In the genomic region with DNA sequence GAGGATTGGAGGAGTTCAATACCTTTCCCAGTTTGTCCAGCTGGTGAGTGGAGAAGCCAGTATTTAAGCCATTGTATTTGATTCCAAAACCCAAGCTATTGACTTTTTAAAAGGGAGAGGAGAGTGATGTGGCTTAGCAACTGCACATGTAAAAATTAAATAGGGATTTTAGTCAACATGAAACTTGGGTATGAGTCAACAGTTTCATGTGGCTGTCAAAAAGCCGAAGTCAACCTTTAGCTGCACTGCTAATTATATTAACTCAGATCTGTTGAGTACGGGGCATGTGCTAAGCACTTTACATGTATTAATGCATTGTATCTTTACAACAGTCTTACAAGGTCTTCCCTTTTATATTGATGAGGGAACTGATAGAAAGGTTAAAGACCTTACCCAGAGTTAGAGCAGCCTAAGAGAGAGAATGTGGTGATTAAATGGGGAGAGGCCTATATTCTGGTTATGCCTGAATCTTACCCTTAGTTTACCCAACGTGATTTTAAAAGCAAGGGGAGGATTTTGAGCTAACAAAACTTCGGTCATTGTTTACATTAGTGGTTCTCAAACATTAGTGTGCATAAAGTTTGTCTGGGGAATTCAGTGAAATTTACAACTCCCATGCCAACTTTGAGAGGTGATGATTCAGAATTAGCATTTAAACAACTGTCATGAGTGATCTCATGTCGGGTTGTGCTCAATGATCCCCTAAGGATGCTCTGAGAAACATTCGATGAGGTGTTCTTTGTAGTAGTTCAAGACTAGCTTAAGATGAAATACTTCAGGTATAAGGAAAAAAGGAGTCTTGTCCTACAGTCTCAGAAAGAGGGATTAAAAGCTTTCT, we compare ENCODE assay signal across 12 cellular contexts. TPM values are rescaled to one million over a fixed set of nuclear protein-coding genes. Genes with fewer than 3 reads are reported as not detected.
DNase-seq lines count a peak whose midpoint lies in the region; ATAC-seq and TF ChIP-seq lines count a peak whose summit lies in the region.
"Had no signal": no experiment of that assay in that cellular context is flagged by ENCODE, and none has a peak within 500 bp of the region (broad histone marks: within the 10 kb centered on the region; RNA-seq: fewer than 3 reads in every experiment).

No MANE protein-coding gene starts in this region.

- no peak for TF ChIP-seq POLR2A in body of pancreas (IDR thresholded peaks at IDR 0.05)

- DNase-seq in GM10266 (ENCODE audit: extremely low spot score), result peak; percentile 63
- no peak for DNase-seq in body of pancreas
- DNase-seq in T1000 (lab: John Stamatoyannopoulos, UW), result no peak
- no peak for DNase-seq in tibial artery
- no peak for DNase-seq in caudate nucleus (lab: John Stamatoyannopoulos, UW)
- DNase-seq: NCI-H226, nucleus accumbens, SW 1271 had no signal

- H3K4me3 ChIP-seq in body of pancreas (no peak overlapping the region), tibial artery (no peak overlapping the region)

- intact Hi-C loops in body of pancreas (cut with DNase I) (no loop called here), tibial artery (cut with DNase I; ENCODE audit: low total_unique reads) (no loop called here)

- H3K9me3 ChIP-seq in body of pancreas, result no peaks in the 10 kb centered on the region
- H3K9me3 ChIP-seq in tibial artery, result no peaks in the 10 kb centered on the region

- H3K36me3 ChIP-seq in body of pancreas (replicated peaks in 1 of 2; ENCODE audit: insufficient read depth in 1 of 2, low read depth in 2 of 2) (no peaks in the 10 kb centered on the region), tibial artery (no peaks in the 10 kb centered on the region)

- 56 to 61% methylated on average over 6 of the region's 6 CpGs for WGBS in body of pancreas, 2 donors

- no peaks in the 10 kb centered on the region for H3K27me3 ChIP-seq in body of pancreas
- H3K27me3 ChIP-seq in tibial artery, result no peaks in the 10 kb centered on the region

- H3K4me1 ChIP-seq in body of pancreas (no peaks in the 10 kb centered on the region), tibial artery (no peaks in the 10 kb centered on the region)

- peak; percentile 73 for ATAC-seq in GM19324 (IDR thresholded peaks at IDR 0.05; ENCODE audit: low FRiP score, unreplicated experiment)
- ATAC-seq in HG02763 (IDR thresholded peaks at IDR 0.05; ENCODE audit: unreplicated experiment), result peak; percentile 95
- peak; percentile 96 for ATAC-seq in HG03520 (IDR thresholded peaks at IDR 0.05; ENCODE audit: unreplicated experiment)
- ATAC-seq in body of pancreas, result no peak

- TF ChIP-seq CTCF in GM10266 (IDR thresholded peaks at IDR 0.05; ENCODE audit: control insufficient read depth, insufficient read depth, low read depth, missing control alignments), result no peak
- TF ChIP-seq CTCF in body of pancreas (IDR thresholded peaks at IDR 0.05), result no peak
- TF ChIP-seq CTCF in tibial artery (IDR thresholded peaks at IDR 0.05), result no peak

- H3K27ac ChIP-seq in body of pancreas (no peak overlapping the region), tibial artery (no peak overlapping the region), caudate nucleus (ENCODE audit: low read depth, low read length) (no peak overlapping the region)

RNA-seq across cellular contexts. Expression of a gene that starts 6.9 kb away (rescaled TPM):
- total RNA-seq in body of pancreas, result 10 to 100 TPM in 1 of 2 donors, under 1 TPM in 1; 0.99 to 11.7 TPM
- total RNA-seq: fibroblast of lung had no signal
